Comparison of ENCODE assay signal across 8 cellular contexts in genomic region chr1:71049951-71050598, GRCh38. TPM values are rescaled to one million over a fixed set of nuclear protein-coding genes. Genes with fewer than 3 reads are reported as not detected.
DNase-seq lines count a peak whose midpoint lies in the region; ATAC-seq and TF ChIP-seq lines count a peak whose summit lies in the region.

No MANE protein-coding gene starts in this region.

- peak; percentile 31 for DNase-seq in DMS79 (lab: John Stamatoyannopoulos, UW)
- peak; percentile 36 for DNase-seq in NCI-H446 treated with DMSO at 0.1 percent for 48 hours (lab: John Stamatoyannopoulos, UW)
- DNase-seq in amniotic epithelial cell (ENCODE audit: low read depth), result peak; percentile 69
- DNase-seq in right cardiac atrium, result no peak
- DNase-seq in sigmoid colon, result no peak
- DNase-seq in stimulated activated CD4-positive, alpha-beta T cell treated with anti-CD3 and anti-CD28 coated beads, Interleukin-2, amount 100 ng/mL, for 48 hours, result no peak

- H3K9me3 ChIP-seq in right cardiac atrium (ENCODE audit: control insufficient read depth, low read length) (no peaks in the 10 kb centered on the region), sigmoid colon (no peaks in the 10 kb centered on the region)

- no peak overlapping the region for H3K4me3 ChIP-seq in right cardiac atrium (ENCODE audit: low read length)
- no peak overlapping the region for H3K4me3 ChIP-seq in sigmoid colon

- H3K4me1 ChIP-seq in right cardiac atrium (ENCODE audit: control insufficient read depth, insufficient read depth, low read length) (no peaks in the 10 kb centered on the region), sigmoid colon (peaks cover 0 to 26% (median 18%) of the 10 kb centered on the region in 4 donors)

- TF ChIP-seq CTCF in sigmoid colon (IDR thresholded peaks at IDR 0.05), result peak; percentile 50 to 82 (median 67)

- no peak for TF ChIP-seq EP300 in sigmoid colon (IDR thresholded peaks at IDR 0.05)

- TF ChIP-seq POLR2A in sigmoid colon (IDR thresholded peaks at IDR 0.05), result no peak

- WGBS in right cardiac atrium, result 4% methylated on average over 1 of the region's 1 CpG
- 0 to 2% methylated on average over 1 of the region's 1 CpG for WGBS in sigmoid colon, 2 donors

- H3K36me3 ChIP-seq in sigmoid colon, result no peaks in the 10 kb centered on the region

- no peak overlapping the region for H3K27ac ChIP-seq in right cardiac atrium (ENCODE audit: low read length)
- no peak overlapping the region for H3K27ac ChIP-seq in sigmoid colon

- ATAC-seq in GM19467 (IDR thresholded peaks at IDR 0.05; ENCODE audit: unreplicated experiment) (peak; percentile 70), HG03460 (IDR thresholded peaks at IDR 0.05; ENCODE audit: unreplicated experiment) (peak; percentile 67), right cardiac atrium (peak; percentile 27 to 50)

- intact Hi-C loops in right cardiac atrium (cut with DNase I) (loop anchor here (2.0 to 5.0 kb wide), 3 partner anchors 363 to 523 kb away; no protein-coding TSS in a partner anchor), sigmoid colon (cut with DNase I) (loop anchor here (1.0 to 10.0 kb wide), 4 partner anchors 95 to 613 kb away; no protein-coding TSS in a partner anchor)

- no peaks in the 10 kb centered on the region for H3K27me3 ChIP-seq in right cardiac atrium (ENCODE audit: control insufficient read depth, insufficient read depth)
- peaks cover 3 to 18% (median 6%) of the 10 kb centered on the region in 3 donors for H3K27me3 ChIP-seq in sigmoid colon

RNA-seq across cellular contexts. Expression of gene PTGER3, which starts 2.5 kb away (rescaled TPM):
- total RNA-seq in right cardiac atrium (1 to 10 TPM in 3 of 4 donors, under 1 TPM in 1; 0.45 to 3.8 (median 1.5) TPM), sigmoid colon (10 to 100 TPM; 26.8 to 52.4 (median 38.7) TPM)
- polyA plus RNA-seq in right cardiac atrium (1.3 TPM), sigmoid colon (1 to 10 TPM in 1 of 3 donors, under 1 TPM in 2; 0.46 to 4.0 (median 0.60) TPM)

RNA-seq across cellular contexts. Expression of gene ZRANB2, which starts 30.8 kb away (rescaled TPM):
- total RNA-seq in right cardiac atrium (10 to 100 TPM; 58.2 to 67.1 (median 59.9) TPM), sigmoid colon (100 to 1,000 TPM in 1 of 4 donors, 10 to 100 TPM in 3; 63.4 to 119 (median 85.2) TPM)
- polyA plus RNA-seq in right cardiac atrium (45.9 TPM), sigmoid colon (10 to 100 TPM; 18.5 to 44.3 (median 19.2) TPM)

Comparison
In these comparisons a context has a peak if more than half of its experiments do, and no peak if none do; other contexts are left out.
1. DNase-seq: peak in DMS79 (single experiment), NCI-H446 treated with DMSO at 0.1 percent for 48 hours (single experiment) and amniotic epithelial cell (single experiment); none in right cardiac atrium (0 of 3), sigmoid colon (single experiment) and stimulated activated CD4-positive, alpha-beta T cell treated with anti-CD3 and anti-CD28 coated beads, Interleukin-2, amount 100 ng/mL, for 48 hours (0 of 2).
2. RNA of gene PTGER3, which starts 2.5 kb away (total RNA-seq): 26.8 to 52.4 TPM in sigmoid colon; 0.45 to 3.8 TPM in right cardiac atrium; every median in the first group is over 4 times any median in the second.
3. Peak in every context shown above with its lines, with median percentiles within 50 percentile points of each other: ATAC-seq.